Comparison of ENCODE assay signal across 1 cellular context in the genomic region with DNA sequence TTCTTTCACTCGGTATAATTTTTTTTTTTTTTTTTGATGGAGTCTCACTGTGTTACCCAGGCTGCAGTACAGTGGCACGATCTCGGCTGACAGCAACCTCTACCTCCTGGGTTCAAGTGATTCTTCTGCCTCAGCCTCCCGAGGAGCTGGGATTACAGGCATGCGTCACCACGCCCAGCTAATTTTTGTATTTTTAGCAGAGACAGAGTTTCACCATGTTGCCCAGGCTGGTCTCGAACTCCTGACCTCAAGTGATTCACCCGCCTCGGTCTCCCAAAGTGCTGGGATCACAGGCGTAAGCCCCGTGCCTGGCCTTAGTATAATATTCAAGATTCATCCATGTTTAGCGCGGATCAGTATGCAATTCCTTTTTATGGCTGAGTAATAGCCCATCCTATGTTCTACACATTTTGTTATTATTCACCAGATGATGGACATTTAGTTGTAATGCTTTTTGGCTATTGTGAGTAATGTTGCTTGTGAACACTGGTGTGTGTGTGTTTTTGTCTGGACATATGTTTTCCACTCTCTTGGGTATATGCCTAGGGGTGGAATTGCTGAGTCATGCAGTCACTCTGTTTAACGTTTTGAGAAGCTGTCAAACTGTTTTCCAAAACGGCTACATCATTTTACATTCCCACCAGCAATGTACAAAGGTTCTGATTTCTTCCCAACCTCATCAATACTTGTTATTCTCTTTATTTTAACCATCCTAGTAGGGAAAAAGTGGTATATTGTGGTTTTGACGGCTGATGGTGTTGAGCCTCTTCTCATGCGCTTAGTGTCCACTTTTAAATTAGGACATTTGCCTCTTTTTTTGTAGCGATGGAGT.
TF ChIP-seq lines count a peak whose summit lies in the region.

No MANE protein-coding gene starts in this region.

TF ChIP-seq in K562, 482 proteins besides CTCF, POLR2A, EP300 and RAD21 (continues in another document):
- TF ChIP-seq ZNF354B (CRISPR knock-in tag; IDR thresholded peaks at IDR 0.05) (no peak; the same call in 1 of the 2 replicates), ZNF133 (CRISPR knock-in tag; IDR thresholded peaks at IDR 0.05) (no peak), ZNF174 (CRISPR knock-in tag; IDR thresholded peaks at IDR 0.05) (no peak), HMG20A (CRISPR knock-in tag; conservative IDR thresholded peaks at IDR 0.05) (no peak), ZKSCAN1 (IDR thresholded peaks at IDR 0.05; ENCODE audit: low read depth, low read length) (no peak), PTTG1 (tag; IDR thresholded peaks at IDR 0.05; ENCODE audit: low read depth) (peak; percentile 46; the same call in 1 of the 2 replicates), MCM7 (IDR thresholded peaks at IDR 0.05) (no peak), EHMT2 (IDR thresholded peaks at IDR 0.05) (peak; percentile 35; the same call in 1 of the 2 replicates), MBD2 (IDR thresholded peaks at IDR 0.05; ENCODE audit: borderline replicate concordance, low read depth) (no peak), FIP1L1 (IDR thresholded peaks at IDR 0.05; ENCODE audit: low read depth, low read length, poor library complexity, severe bottlenecking) (no peak), DMBX1 (CRISPR knock-in tag; IDR thresholded peaks at IDR 0.05; ENCODE audit: borderline replicate concordance) (0 out of 2 replicates have a peak, but pooled peaks have one; percentile 30), ZNF583 (CRISPR knock-in tag; IDR thresholded peaks at IDR 0.05) (no peak), JUNB (CRISPR knock-in tag; conservative IDR thresholded peaks at IDR 0.05) (no peak; the same call in 1 of the 2 replicates), ZNF224 (CRISPR knock-in tag; IDR thresholded peaks at IDR 0.05) (no peak), SMARCE1 (IDR thresholded peaks at IDR 0.05) (peak; percentile 71; the same call in 1 of the 2 replicates), SREBF2 (CRISPR knock-in tag; IDR thresholded peaks at IDR 0.05) (no peak), CEBPB (tag; IDR thresholded peaks at IDR 0.05) (no peak), SNRNP70 (optimal IDR thresholded peaks at IDR 0.05; ENCODE audit: low read depth, low read length) (no peak), ZC3H8 (IDR thresholded peaks at IDR 0.05) (no peak), SIN3A (IDR thresholded peaks at IDR 0.05; ENCODE audit: borderline replicate concordance in 2 of 2, control insufficient read depth in 1 of 2, low read depth in 2 of 2, low read length in 2 of 2) (no peak), COPS2 (conservative IDR thresholded peaks at IDR 0.05) (no peak), HEY1 (CRISPR knock-in tag; IDR thresholded peaks at IDR 0.05; ENCODE audit: borderline replicate concordance) (no peak), CHD2 (IDR thresholded peaks at IDR 0.05; ENCODE audit: low read depth, low read length) (no peak), EWSR1 (IDR thresholded peaks at IDR 0.05; ENCODE audit: borderline replicate concordance, low read depth, partially characterized antibody) (no peak), HNRNPL (IDR thresholded peaks at IDR 0.05; ENCODE audit: low read depth, low read length) (no peak), L3MBTL2 (IDR thresholded peaks at IDR 0.05) (peak; percentile 57), TRIM28 (IDR thresholded peaks at IDR 0.05) (0 out of 2 replicates have a peak, but pooled peaks have one; percentile 27), ZNF23 (CRISPR knock-in tag; IDR thresholded peaks at IDR 0.05) (no peak)
- TF ChIP-seq, protein P1, sequence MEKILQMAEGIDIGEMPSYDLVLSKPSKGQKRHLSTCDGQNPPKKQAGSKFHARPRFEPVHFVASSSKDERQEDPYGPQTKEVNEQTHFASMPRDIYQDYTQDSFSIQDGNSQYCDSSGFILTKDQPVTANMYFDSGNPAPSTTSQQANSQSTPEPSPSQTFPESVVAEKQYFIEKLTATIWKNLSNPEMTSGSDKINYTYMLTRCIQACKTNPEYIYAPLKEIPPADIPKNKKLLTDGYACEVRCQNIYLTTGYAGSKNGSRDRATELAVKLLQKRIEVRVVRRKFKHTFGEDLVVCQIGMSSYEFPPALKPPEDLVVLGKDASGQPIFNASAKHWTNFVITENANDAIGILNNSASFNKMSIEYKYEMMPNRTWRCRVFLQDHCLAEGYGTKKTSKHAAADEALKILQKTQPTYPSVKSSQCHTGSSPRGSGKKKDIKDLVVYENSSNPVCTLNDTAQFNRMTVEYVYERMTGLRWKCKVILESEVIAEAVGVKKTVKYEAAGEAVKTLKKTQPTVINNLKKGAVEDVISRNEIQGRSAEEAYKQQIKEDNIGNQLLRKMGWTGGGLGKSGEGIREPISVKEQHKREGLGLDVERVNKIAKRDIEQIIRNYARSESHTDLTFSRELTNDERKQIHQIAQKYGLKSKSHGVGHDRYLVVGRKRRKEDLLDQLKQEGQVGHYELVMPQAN (IDR thresholded peaks at IDR 0.05; ENCODE audit: borderline replicate concordance) = no peak
- TF ChIP-seq, protein P2, sequence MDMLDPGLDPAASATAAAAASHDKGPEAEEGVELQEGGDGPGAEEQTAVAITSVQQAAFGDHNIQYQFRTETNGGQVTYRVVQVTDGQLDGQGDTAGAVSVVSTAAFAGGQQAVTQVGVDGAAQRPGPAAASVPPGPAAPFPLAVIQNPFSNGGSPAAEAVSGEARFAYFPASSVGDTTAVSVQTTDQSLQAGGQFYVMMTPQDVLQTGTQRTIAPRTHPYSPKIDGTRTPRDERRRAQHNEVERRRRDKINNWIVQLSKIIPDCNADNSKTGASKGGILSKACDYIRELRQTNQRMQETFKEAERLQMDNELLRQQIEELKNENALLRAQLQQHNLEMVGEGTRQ (CRISPR knock-in tag; IDR thresholded peaks at IDR 0.05) = no peak
- TF ChIP-seq, protein P3, sequence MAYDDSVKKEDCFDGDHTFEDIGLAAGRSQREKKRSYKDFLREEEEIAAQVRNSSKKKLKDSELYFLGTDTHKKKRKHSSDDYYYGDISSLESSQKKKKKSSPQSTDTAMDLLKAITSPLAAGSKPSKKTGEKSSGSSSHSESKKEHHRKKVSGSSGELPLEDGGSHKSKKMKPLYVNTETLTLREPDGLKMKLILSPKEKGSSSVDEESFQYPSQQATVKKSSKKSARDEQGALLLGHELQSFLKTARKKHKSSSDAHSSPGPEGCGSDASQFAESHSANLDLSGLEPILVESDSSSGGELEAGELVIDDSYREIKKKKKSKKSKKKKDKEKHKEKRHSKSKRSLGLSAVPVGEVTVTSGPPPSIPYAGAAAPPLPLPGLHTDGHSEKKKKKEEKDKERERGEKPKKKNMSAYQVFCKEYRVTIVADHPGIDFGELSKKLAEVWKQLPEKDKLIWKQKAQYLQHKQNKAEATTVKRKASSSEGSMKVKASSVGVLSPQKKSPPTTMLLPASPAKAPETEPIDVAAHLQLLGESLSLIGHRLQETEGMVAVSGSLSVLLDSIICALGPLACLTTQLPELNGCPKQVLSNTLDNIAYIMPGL (CRISPR knock-in tag; IDR thresholded peaks at IDR 0.05) = no peak
- TF ChIP-seq, protein P4, sequence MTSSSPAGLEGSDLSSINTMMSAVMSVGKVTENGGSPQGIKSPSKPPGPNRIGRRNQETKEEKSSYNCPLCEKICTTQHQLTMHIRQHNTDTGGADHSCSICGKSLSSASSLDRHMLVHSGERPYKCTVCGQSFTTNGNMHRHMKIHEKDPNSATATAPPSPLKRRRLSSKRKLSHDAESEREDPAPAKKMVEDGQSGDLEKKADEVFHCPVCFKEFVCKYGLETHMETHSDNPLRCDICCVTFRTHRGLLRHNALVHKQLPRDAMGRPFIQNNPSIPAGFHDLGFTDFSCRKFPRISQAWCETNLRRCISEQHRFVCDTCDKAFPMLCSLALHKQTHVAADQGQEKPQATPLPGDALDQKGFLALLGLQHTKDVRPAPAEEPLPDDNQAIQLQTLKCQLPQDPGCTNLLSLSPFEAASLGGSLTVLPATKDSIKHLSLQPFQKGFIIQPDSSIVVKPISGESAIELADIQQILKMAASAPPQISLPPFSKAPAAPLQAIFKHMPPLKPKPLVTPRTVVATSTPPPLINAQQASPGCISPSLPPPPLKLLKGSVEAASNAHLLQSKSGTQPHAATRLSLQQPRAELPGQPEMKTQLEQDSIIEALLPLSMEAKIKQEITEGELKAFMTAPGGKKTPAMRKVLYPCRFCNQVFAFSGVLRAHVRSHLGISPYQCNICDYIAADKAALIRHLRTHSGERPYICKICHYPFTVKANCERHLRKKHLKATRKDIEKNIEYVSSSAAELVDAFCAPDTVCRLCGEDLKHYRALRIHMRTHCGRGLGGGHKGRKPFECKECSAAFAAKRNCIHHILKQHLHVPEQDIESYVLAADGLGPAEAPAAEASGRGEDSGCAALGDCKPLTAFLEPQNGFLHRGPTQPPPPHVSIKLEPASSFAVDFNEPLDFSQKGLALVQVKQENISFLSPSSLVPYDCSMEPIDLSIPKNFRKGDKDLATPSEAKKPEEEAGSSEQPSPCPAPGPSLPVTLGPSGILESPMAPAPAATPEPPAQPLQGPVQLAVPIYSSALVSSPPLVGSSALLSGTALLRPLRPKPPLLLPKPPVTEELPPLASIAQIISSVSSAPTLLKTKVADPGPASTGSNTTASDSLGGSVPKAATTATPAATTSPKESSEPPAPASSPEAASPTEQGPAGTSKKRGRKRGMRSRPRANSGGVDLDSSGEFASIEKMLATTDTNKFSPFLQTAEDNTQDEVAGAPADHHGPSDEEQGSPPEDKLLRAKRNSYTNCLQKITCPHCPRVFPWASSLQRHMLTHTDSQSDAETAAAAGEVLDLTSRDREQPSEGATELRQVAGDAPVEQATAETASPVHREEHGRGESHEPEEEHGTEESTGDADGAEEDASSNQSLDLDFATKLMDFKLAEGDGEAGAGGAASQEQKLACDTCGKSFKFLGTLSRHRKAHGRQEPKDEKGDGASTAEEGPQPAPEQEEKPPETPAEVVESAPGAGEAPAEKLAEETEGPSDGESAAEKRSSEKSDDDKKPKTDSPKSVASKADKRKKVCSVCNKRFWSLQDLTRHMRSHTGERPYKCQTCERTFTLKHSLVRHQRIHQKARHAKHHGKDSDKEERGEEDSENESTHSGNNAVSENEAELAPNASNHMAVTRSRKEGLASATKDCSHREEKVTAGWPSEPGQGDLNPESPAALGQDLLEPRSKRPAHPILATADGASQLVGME (CRISPR knock-in tag; IDR thresholded peaks at IDR 0.05) = no peak
- TF ChIP-seq, protein P5, sequence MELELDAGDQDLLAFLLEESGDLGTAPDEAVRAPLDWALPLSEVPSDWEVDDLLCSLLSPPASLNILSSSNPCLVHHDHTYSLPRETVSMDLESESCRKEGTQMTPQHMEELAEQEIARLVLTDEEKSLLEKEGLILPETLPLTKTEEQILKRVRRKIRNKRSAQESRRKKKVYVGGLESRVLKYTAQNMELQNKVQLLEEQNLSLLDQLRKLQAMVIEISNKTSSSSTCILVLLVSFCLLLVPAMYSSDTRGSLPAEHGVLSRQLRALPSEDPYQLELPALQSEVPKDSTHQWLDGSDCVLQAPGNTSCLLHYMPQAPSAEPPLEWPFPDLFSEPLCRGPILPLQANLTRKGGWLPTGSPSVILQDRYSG (tag; conservative IDR thresholded peaks at IDR 0.05; ENCODE audit: low read depth) = peak; percentile 35; the same call in 1 of the 2 replicates
- TF ChIP-seq, protein P6, sequence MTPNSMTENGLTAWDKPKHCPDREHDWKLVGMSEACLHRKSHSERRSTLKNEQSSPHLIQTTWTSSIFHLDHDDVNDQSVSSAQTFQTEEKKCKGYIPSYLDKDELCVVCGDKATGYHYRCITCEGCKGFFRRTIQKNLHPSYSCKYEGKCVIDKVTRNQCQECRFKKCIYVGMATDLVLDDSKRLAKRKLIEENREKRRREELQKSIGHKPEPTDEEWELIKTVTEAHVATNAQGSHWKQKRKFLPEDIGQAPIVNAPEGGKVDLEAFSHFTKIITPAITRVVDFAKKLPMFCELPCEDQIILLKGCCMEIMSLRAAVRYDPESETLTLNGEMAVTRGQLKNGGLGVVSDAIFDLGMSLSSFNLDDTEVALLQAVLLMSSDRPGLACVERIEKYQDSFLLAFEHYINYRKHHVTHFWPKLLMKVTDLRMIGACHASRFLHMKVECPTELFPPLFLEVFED (CRISPR knock-in tag; conservative IDR thresholded peaks at IDR 0.05) = peak; percentile 50; the same call in 1 of the 2 replicates
- TF ChIP-seq, protein P7, sequence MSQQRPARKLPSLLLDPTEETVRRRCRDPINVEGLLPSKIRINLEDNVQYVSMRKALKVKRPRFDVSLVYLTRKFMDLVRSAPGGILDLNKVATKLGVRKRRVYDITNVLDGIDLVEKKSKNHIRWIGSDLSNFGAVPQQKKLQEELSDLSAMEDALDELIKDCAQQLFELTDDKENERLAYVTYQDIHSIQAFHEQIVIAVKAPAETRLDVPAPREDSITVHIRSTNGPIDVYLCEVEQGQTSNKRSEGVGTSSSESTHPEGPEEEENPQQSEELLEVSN (IDR thresholded peaks at IDR 0.05; ENCODE audit: borderline replicate concordance in 1 of 2, extremely low read depth in 1 of 2, insufficient read depth in 1 of 2, insufficient read length in 1 of 2, low read depth in 1 of 2, low read length in 1 of 2, poor library complexity in 1 of 2, severe bottlenecking in 1 of 2) = no peak
- TF ChIP-seq, protein P8, sequence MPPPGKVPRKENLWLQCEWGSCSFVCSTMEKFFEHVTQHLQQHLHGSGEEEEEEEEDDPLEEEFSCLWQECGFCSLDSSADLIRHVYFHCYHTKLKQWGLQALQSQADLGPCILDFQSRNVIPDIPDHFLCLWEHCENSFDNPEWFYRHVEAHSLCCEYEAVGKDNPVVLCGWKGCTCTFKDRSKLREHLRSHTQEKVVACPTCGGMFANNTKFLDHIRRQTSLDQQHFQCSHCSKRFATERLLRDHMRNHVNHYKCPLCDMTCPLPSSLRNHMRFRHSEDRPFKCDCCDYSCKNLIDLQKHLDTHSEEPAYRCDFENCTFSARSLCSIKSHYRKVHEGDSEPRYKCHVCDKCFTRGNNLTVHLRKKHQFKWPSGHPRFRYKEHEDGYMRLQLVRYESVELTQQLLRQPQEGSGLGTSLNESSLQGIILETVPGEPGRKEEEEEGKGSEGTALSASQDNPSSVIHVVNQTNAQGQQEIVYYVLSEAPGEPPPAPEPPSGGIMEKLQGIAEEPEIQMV (tag; conservative IDR thresholded peaks at IDR 0.05; ENCODE audit: low read depth) = 0 out of 2 replicates have a peak, but pooled peaks have one; percentile 4
